Comparison of ENCODE assay signal across 30 cellular contexts in genomic region chrX:124005220-124005619, GRCh38. TPM values are rescaled to one million over a fixed set of nuclear protein-coding genes. Genes with fewer than 3 reads are reported as not detected.
DNase-seq lines count a peak whose midpoint lies in the region; ATAC-seq, FAIRE-seq and TF ChIP-seq lines count a peak whose summit lies in the region.
"Had no signal": no experiment of that assay in that cellular context is flagged by ENCODE, and none has a peak within 500 bp of the region (broad histone marks: within the 10 kb centered on the region; RNA-seq: fewer than 3 reads in every experiment).

No MANE protein-coding gene starts in this region.

- H3K36me3 ChIP-seq in naive thymus-derived CD4-positive, alpha-beta T cell (ENCODE audit: control insufficient read depth in 2 of 3, insufficient read depth in 3 of 3, low read length in 3 of 3) = no peaks in the 10 kb centered on the region
- H3K36me3 ChIP-seq: BE2C, neutrophil, uterus had no signal

- H3K27me3 Mint-ChIP-seq in activated CD8-positive, alpha-beta memory T cell treated with anti-CD3 and anti-CD28 coated beads, Interleukin-2, amount 10 ng/mL, durations not matched to agents 7 days and 5 days = no peaks in the 10 kb centered on the region
- H3K27me3 Mint-ChIP-seq in activated T-helper 2 cell treated with anti-CD3 and anti-CD28 coated beads, Interferon-gamma antibody, Interleukin-2, Interleukin-4, amounts not matched to agents 10 μg/mL and 5 μg/mL and 100 μg/mL, durations not matched to agents 14 hours and 24 hours and 36 hours (ENCODE audit: low read depth) = no peaks in the 10 kb centered on the region
- H3K27me3 Mint-ChIP-seq in naive thymus-derived CD4-positive, alpha-beta T cell = no peaks in the 10 kb centered on the region
- H3K27me3 Mint-ChIP-seq: activated CD4-positive, alpha-beta memory T cell treated with anti-CD3 and anti-CD28 coated beads, Interleukin-2, amount 10 ng/mL, durations not matched to agents 7 days and 5 days had no signal

- no peaks in the 10 kb centered on the region for H3K9me3 ChIP-seq in naive thymus-derived CD4-positive, alpha-beta T cell (ENCODE audit: control insufficient read depth in 2 of 3, low read length in 3 of 3)
- H3K9me3 ChIP-seq: BE2C, Caco-2, neutrophil, psoas muscle, SK-N-SH, testis, uterus had no signal

- DNase-seq in activated CD8-positive, alpha-beta memory T cell treated with anti-CD3 and anti-CD28 coated beads, Interleukin-2, amount 10 ng/mL, durations not matched to agents 7 days and 5 days = no peak
- no peak for DNase-seq in activated CD8-positive, alpha-beta memory T cell treated with anti-CD3 and anti-CD28 coated beads, Interleukin-2, amount 50 U/mL, for 48 hours
- no peak for DNase-seq in GM12892 (ENCODE audit: insufficient read length)
- DNase-seq in activated T-helper 2 cell treated with anti-CD3 and anti-CD28 coated beads, Interferon-gamma antibody, Interleukin-2, Interleukin-4, amounts not matched to agents 10 μg/mL and 5 μg/mL and 100 μg/mL, durations not matched to agents 14 hours and 24 hours and 36 hours (ENCODE audit: low spot score) = no peak
- no peak for DNase-seq in naive thymus-derived CD4-positive, alpha-beta T cell
- no peak for DNase-seq in stimulated activated CD4-positive, alpha-beta T cell treated with anti-CD3 and anti-CD28 coated beads, Interleukin-4, amount 100 ng/mL, for 1 hour
- DNase-seq: activated CD4-positive, alpha-beta memory T cell treated with anti-CD3 and anti-CD28 coated beads, Interleukin-2, amount 10 ng/mL, durations not matched to agents 7 days and 5 days; BE2C; Caco-2; DMS79 treated with DMSO at 0.1 percent for 48 hours; effector CD4-positive, alpha-beta T cell; erythroblast; H7; head of caudate nucleus; IMR-90; mammary epithelial cell; NCI-H1105 treated with DMSO at 0.1 percent for 48 hours; NCI-H2029; NCI-H2227 treated with DMSO at 0.1 percent for 48 hours; NCI-H774; psoas muscle; SK-N-SH; testis; uterus had no signal

- peaks cover 34% of the 10 kb centered on the region for H3K4me1 Mint-ChIP-seq in activated CD8-positive, alpha-beta memory T cell treated with anti-CD3 and anti-CD28 coated beads, Interleukin-2, amount 10 ng/mL, durations not matched to agents 7 days and 5 days
- peaks cover 27% of the 10 kb centered on the region for H3K4me1 Mint-ChIP-seq in activated T-helper 2 cell treated with anti-CD3 and anti-CD28 coated beads, Interferon-gamma antibody, Interleukin-2, Interleukin-4, amounts not matched to agents 10 μg/mL and 5 μg/mL and 100 μg/mL, durations not matched to agents 14 hours and 24 hours and 36 hours (ENCODE audit: low read depth)
- peaks cover 26 to 66% (median 53%) of the 10 kb centered on the region in 7 donors for H3K4me1 Mint-ChIP-seq in naive thymus-derived CD4-positive, alpha-beta T cell

- CTCF ChIA-PET in activated CD8-positive, alpha-beta memory T cell treated with anti-CD3 and anti-CD28 coated beads, Interleukin-2, amount 10 ng/mL, durations not matched to agents 7 days and 5 days (lab: Charles Lee) = no interaction called here
- CTCF ChIA-PET in naive thymus-derived CD4-positive, alpha-beta T cell (lab: Charles Lee) = no interaction called here

- peak; percentile 53 for FAIRE-seq in GM12892 (lab: Jason Lieb, UNC)

- H3K9me3 Mint-ChIP-seq in activated CD8-positive, alpha-beta memory T cell treated with anti-CD3 and anti-CD28 coated beads, Interleukin-2, amount 10 ng/mL, durations not matched to agents 7 days and 5 days (ENCODE audit: low read depth) = no peaks in the 10 kb centered on the region
- no peaks in the 10 kb centered on the region for H3K9me3 Mint-ChIP-seq in activated T-helper 2 cell treated with anti-CD3 and anti-CD28 coated beads, Interferon-gamma antibody, Interleukin-2, Interleukin-4, amounts not matched to agents 10 μg/mL and 5 μg/mL and 100 μg/mL, durations not matched to agents 14 hours and 24 hours and 36 hours
- H3K9me3 Mint-ChIP-seq in naive thymus-derived CD4-positive, alpha-beta T cell = peaks cover 0 to 3% (median 0%) of the 10 kb centered on the region in 11 donors
- H3K9me3 Mint-ChIP-seq: activated CD4-positive, alpha-beta memory T cell treated with anti-CD3 and anti-CD28 coated beads, Interleukin-2, amount 10 ng/mL, durations not matched to agents 7 days and 5 days; activated T-helper 1 cell treated with anti-CD3 and anti-CD28 coated beads, Interleukin-12 subunit alpha, Interleukin-12 subunit beta, Interleukin-2, Interleukin-4 antibody, amounts not matched to agents 30 ng/mL and 10 ng/mL and 1 ng/mL, durations not matched to agents 14 hours and 24 hours and 36 hours; T-helper 2 cell treated with Interferon-gamma antibody and Interleukin-4, amounts not matched to agents 5 μg/mL and 100 μg/mL, for 36 hours had no signal

- no peak overlapping the region for H3K27ac ChIP-seq in naive thymus-derived CD4-positive, alpha-beta T cell (ENCODE audit: low read depth, low read length)
- H3K27ac ChIP-seq: neutrophil, psoas muscle, RWPE1, testis, uterus had no signal

- no peak overlapping the region for H3K27ac Mint-ChIP-seq in activated CD8-positive, alpha-beta memory T cell treated with anti-CD3 and anti-CD28 coated beads, Interleukin-2, amount 10 ng/mL, durations not matched to agents 7 days and 5 days
- peak overlapping the region; percentile 14 for H3K27ac Mint-ChIP-seq in activated T-helper 2 cell treated with anti-CD3 and anti-CD28 coated beads, Interferon-gamma antibody, Interleukin-2, Interleukin-4, amounts not matched to agents 10 μg/mL and 5 μg/mL and 100 μg/mL, durations not matched to agents 14 hours and 24 hours and 36 hours
- H3K27ac Mint-ChIP-seq in naive thymus-derived CD4-positive, alpha-beta T cell = peak overlapping the region in 5 of 9 donors; percentile 19 to 80 (median 28)
- H3K27ac Mint-ChIP-seq: activated CD4-positive, alpha-beta memory T cell treated with anti-CD3 and anti-CD28 coated beads, Interleukin-2, amount 10 ng/mL, durations not matched to agents 7 days and 5 days; activated T-helper 1 cell treated with anti-CD3 and anti-CD28 coated beads, Interleukin-12 subunit alpha, Interleukin-12 subunit beta, Interleukin-2, Interleukin-4 antibody, amounts not matched to agents 30 ng/mL and 10 ng/mL and 1 ng/mL, durations not matched to agents 14 hours and 24 hours and 36 hours; T-helper 2 cell treated with Interferon-gamma antibody and Interleukin-4, amounts not matched to agents 5 μg/mL and 100 μg/mL, for 36 hours had no signal

- no peak overlapping the region for H3K4me3 Mint-ChIP-seq in activated CD8-positive, alpha-beta memory T cell treated with anti-CD3 and anti-CD28 coated beads, Interleukin-2, amount 10 ng/mL, durations not matched to agents 7 days and 5 days
- no peak overlapping the region for H3K4me3 Mint-ChIP-seq in activated T-helper 2 cell treated with anti-CD3 and anti-CD28 coated beads, Interferon-gamma antibody, Interleukin-2, Interleukin-4, amounts not matched to agents 10 μg/mL and 5 μg/mL and 100 μg/mL, durations not matched to agents 14 hours and 24 hours and 36 hours (ENCODE audit: low read depth)
- peak overlapping the region in 7 of 10 donors; percentile 0 to 49 (median 11) for H3K4me3 Mint-ChIP-seq in naive thymus-derived CD4-positive, alpha-beta T cell
- H3K4me3 Mint-ChIP-seq: activated CD4-positive, alpha-beta memory T cell treated with anti-CD3 and anti-CD28 coated beads, Interleukin-2, amount 10 ng/mL, durations not matched to agents 7 days and 5 days; activated T-helper 1 cell treated with anti-CD3 and anti-CD28 coated beads, Interleukin-12 subunit alpha, Interleukin-12 subunit beta, Interleukin-2, Interleukin-4 antibody, amounts not matched to agents 30 ng/mL and 10 ng/mL and 1 ng/mL, durations not matched to agents 14 hours and 24 hours and 36 hours; T-helper 2 cell treated with Interferon-gamma antibody and Interleukin-4, amounts not matched to agents 5 μg/mL and 100 μg/mL, for 36 hours had no signal

- peaks cover 14% of the 10 kb centered on the region for H3K36me3 Mint-ChIP-seq in activated CD8-positive, alpha-beta memory T cell treated with anti-CD3 and anti-CD28 coated beads, Interleukin-2, amount 10 ng/mL, durations not matched to agents 7 days and 5 days
- H3K36me3 Mint-ChIP-seq in activated T-helper 2 cell treated with anti-CD3 and anti-CD28 coated beads, Interferon-gamma antibody, Interleukin-2, Interleukin-4, amounts not matched to agents 10 μg/mL and 5 μg/mL and 100 μg/mL, durations not matched to agents 14 hours and 24 hours and 36 hours (ENCODE audit: low read depth) = peaks cover 20% of the 10 kb centered on the region
- peaks cover 0 to 14% (median 0%) of the 10 kb centered on the region in 5 donors for H3K36me3 Mint-ChIP-seq in naive thymus-derived CD4-positive, alpha-beta T cell

- ATAC-seq in activated CD8-positive, alpha-beta memory T cell treated with anti-CD3 and anti-CD28 coated beads, Interleukin-2, amount 10 ng/mL, durations not matched to agents 7 days and 5 days = peak; percentile 42
- no peak for ATAC-seq in naive thymus-derived CD4-positive, alpha-beta T cell
- no peak for ATAC-seq in HG02970 (IDR thresholded peaks at IDR 0.05; ENCODE audit: low FRiP score, unreplicated experiment)
- ATAC-seq in HG02623 (IDR thresholded peaks at IDR 0.05; ENCODE audit: unreplicated experiment) = no peak
- ATAC-seq: psoas muscle had no signal

- intact Hi-C loops in activated T-helper 2 cell treated with anti-CD3 and anti-CD28 coated beads, Interferon-gamma antibody, Interleukin-2, Interleukin-4, amounts not matched to agents 10 μg/mL and 5 μg/mL and 100 μg/mL, durations not matched to agents 14 hours and 24 hours and 36 hours (cut with micrococcal nuclease) = loop anchor here (5.0 kb wide), 1 partner anchor 43 kb away; the partner anchor contains the start of gene STAG2
- intact Hi-C loops in naive thymus-derived CD4-positive, alpha-beta T cell (cut with micrococcal nuclease) = no loop called here

- POLR2A ChIA-PET in naive thymus-derived CD4-positive, alpha-beta T cell (lab: Charles Lee) = no interaction called here

- no peak for TF ChIP-seq POLR2A in GM12892 (IDR thresholded peaks at IDR 0.05; ENCODE audit: low read depth, low read length)

- H3K4me1 ChIP-seq in naive thymus-derived CD4-positive, alpha-beta T cell (ENCODE audit: control insufficient read depth in 2 of 2, insufficient read depth in 2 of 2, low read length in 2 of 2) = peaks cover 5 to 20% of the 10 kb centered on the region in 2 donors
- H3K4me1 ChIP-seq: BE2C, Caco-2, testis, uterus had no signal

- H3K27me3 ChIP-seq in naive thymus-derived CD4-positive, alpha-beta T cell (ENCODE audit: control insufficient read depth in 2 of 2, insufficient read depth in 2 of 2, low read length in 2 of 2) = no peaks in the 10 kb centered on the region
- H3K27me3 ChIP-seq: BE2C, neutrophil, testis, uterus had no signal

- H3K4me3 ChIP-seq in naive thymus-derived CD4-positive, alpha-beta T cell (ENCODE audit: low read length) = no peak overlapping the region
- H3K4me3 ChIP-seq: psoas muscle, testis, uterus had no signal

RNA-seq across cellular contexts. Expression of gene STAG2, which starts 43.7 kb away (rescaled TPM):
- total RNA-seq in activated CD8-positive, alpha-beta memory T cell treated with anti-CD3 and anti-CD28 coated beads, Interleukin-2, amount 10 ng/mL, durations not matched to agents 7 days and 5 days = 100 to 1,000 TPM in 1 of 2 experiments, 10 to 100 TPM in 1; 80.6 to 112 TPM
- 46.4 TPM for polyA plus RNA-seq in GM12892 (2012; ENCODE audit: missing spikeins)
- 105 and 106 TPM in 2 replicates for total RNA-seq in activated T-helper 2 cell treated with anti-CD3 and anti-CD28 coated beads, Interferon-gamma antibody, Interleukin-2, Interleukin-4, amounts not matched to agents 10 μg/mL and 5 μg/mL and 100 μg/mL, durations not matched to agents 14 hours and 24 hours and 36 hours
- total RNA-seq in naive thymus-derived CD4-positive, alpha-beta T cell = 100 to 1,000 TPM in 2 of 5 experiments, 10 to 100 TPM in 3; 83.2 to 124 (median 85.3) TPM
- 10 to 100 TPM; 73.6 to 80.2 TPM for polyA plus RNA-seq in naive thymus-derived CD4-positive, alpha-beta T cell

Comparison
In these comparisons a context has a peak if more than half of its experiments do, and no peak if none do; other contexts are left out.
1. H3K4me3 Mint-ChIP-seq: peak in naive thymus-derived CD4-positive, alpha-beta T cell (7 of 10); none in activated CD8-positive, alpha-beta memory T cell treated with anti-CD3 and anti-CD28 coated beads, Interleukin-2, amount 10 ng/mL, durations not matched to agents 7 days and 5 days (single experiment) and activated T-helper 2 cell treated with anti-CD3 and anti-CD28 coated beads, Interferon-gamma antibody, Interleukin-2, Interleukin-4, amounts not matched to agents 10 μg/mL and 5 μg/mL and 100 μg/mL, durations not matched to agents 14 hours and 24 hours and 36 hours (single experiment).